ENCODE assay signal across 1 cellular context in genomic region chr12:52213541-52214420, GRCh38.
TF ChIP-seq lines count a peak whose summit lies in the region.

No MANE protein-coding gene starts in this region.

TF ChIP-seq in GM23338, 12 proteins besides CTCF, POLR2A, EP300 and RAD21 (continued from another document):
- TF ChIP-seq ZNF462 (CRISPR knock-in tag; IDR thresholded peaks at IDR 0.05) (no peak), EZH2phosphoT487 (IDR thresholded peaks at IDR 0.05; ENCODE audit: unreplicated experiment) (no peak), EZH2 (IDR thresholded peaks at IDR 0.05; ENCODE audit: low read depth, unreplicated experiment) (no peak), JUNB (IDR thresholded peaks at IDR 0.05; ENCODE audit: unreplicated experiment) (no peak), NANOG (IDR thresholded peaks at IDR 0.05; ENCODE audit: borderline replicate concordance) (no peak), STAT1 (IDR thresholded peaks at IDR 0.05; ENCODE audit: unreplicated experiment) (no peak), POLR2AphosphoS5 (IDR thresholded peaks at IDR 0.05; ENCODE audit: low read depth) (no peak), CREB1 (CRISPR knock-in tag; IDR thresholded peaks at IDR 0.05; ENCODE audit: low read depth) (no peak), REST (IDR thresholded peaks at IDR 0.05; ENCODE audit: unreplicated experiment) (no peak), ZNF114 (CRISPR knock-in tag; IDR thresholded peaks at IDR 0.05) (no peak)
- TF ChIP-seq, protein P1, sequence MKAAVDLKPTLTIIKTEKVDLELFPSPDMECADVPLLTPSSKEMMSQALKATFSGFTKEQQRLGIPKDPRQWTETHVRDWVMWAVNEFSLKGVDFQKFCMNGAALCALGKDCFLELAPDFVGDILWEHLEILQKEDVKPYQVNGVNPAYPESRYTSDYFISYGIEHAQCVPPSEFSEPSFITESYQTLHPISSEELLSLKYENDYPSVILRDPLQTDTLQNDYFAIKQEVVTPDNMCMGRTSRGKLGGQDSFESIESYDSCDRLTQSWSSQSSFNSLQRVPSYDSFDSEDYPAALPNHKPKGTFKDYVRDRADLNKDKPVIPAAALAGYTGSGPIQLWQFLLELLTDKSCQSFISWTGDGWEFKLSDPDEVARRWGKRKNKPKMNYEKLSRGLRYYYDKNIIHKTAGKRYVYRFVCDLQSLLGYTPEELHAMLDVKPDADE (IDR thresholded peaks at IDR 0.05): no peak
TF ChIP-seq in GM23338: peak in this region for 0.
